ENCODE assay signal across 15 cellular contexts in genomic region chr6:96001891-96002575, GRCh38. TPM values are rescaled to one million over a fixed set of nuclear protein-coding genes. Genes with fewer than 3 reads are reported as not detected.
A peak's percentile ranks its signal among the peaks of the same experiment; 100 is the strongest.
DNase-seq lines count a peak whose midpoint lies in the region; ATAC-seq and TF ChIP-seq lines count a peak whose summit lies in the region.
"Had no signal": no experiment of that assay in that cellular context is flagged by ENCODE, and none has a peak within 500 bp of the region (broad histone marks: within the 10 kb centered on the region; RNA-seq: fewer than 3 reads in every experiment).

No MANE protein-coding gene starts in this region.

- intact Hi-C loops in Right ventricle myocardium inferior (cut with DNase I): no loop called here
- intact Hi-C loops in cardiac septum (cut with DNase I): no loop called here
- intact Hi-C loops in spleen (cut with DNase I; ENCODE audit: low total_unique reads): no loop called here

- no peak overlapping the region for H4K91ac ChIP-seq in mesenchymal stem cell (ENCODE audit: low read length)

- no peak overlapping the region for H3K4ac ChIP-seq in mesenchymal stem cell (ENCODE audit: low read depth in 1 of 2, low read length in 2 of 2)

- H3K4me2 ChIP-seq in mesenchymal stem cell (ENCODE audit: low read length, poor library complexity, severe bottlenecking): no peak overlapping the region
- H3K4me2 ChIP-seq: BLaER1 had no signal

- no peak overlapping the region for H4K8ac ChIP-seq in mesenchymal stem cell (ENCODE audit: low read length)

- no peak overlapping the region for H3K9ac ChIP-seq in mesenchymal stem cell (ENCODE audit: low read length)
- H3K9ac ChIP-seq: BLaER1 had no signal

- no peaks in the 10 kb centered on the region for H3K79me1 ChIP-seq in mesenchymal stem cell (replicated peaks; ENCODE audit: low read length, poor library complexity, severe bottlenecking)

- H3K27ac ChIP-seq in mesenchymal stem cell (ENCODE audit: low read length, poor library complexity, severe bottlenecking): no peak overlapping the region
- H3K27ac ChIP-seq in spleen: no peak overlapping the region
- H3K27ac ChIP-seq: BLaER1, HL-60 had no signal

- H3K27me3 ChIP-seq in mesenchymal stem cell (ENCODE audit: control insufficient read depth in 1 of 2, insufficient read depth in 1 of 2, low read length in 2 of 2): no peaks in the 10 kb centered on the region
- no peaks in the 10 kb centered on the region for H3K27me3 ChIP-seq in spleen (replicated peaks in 1 of 7)
- H3K27me3 ChIP-seq: BLaER1 had no signal

- H2AK5ac ChIP-seq in mesenchymal stem cell (ENCODE audit: low read length, severe bottlenecking): no peak overlapping the region

- H3K23ac ChIP-seq in mesenchymal stem cell (ENCODE audit: low read length in 2 of 2): no peak overlapping the region

- TF ChIP-seq CTCF in spleen (IDR thresholded peaks at IDR 0.05 in 8 of 11, conservative IDR thresholded peaks at IDR 0.05 in 3 of 11): no peak

- H2BK12ac ChIP-seq in mesenchymal stem cell (ENCODE audit: low read length in 2 of 2): no peak overlapping the region

- H3K18ac ChIP-seq in mesenchymal stem cell (ENCODE audit: low read depth in 1 of 2, low read length in 2 of 2): no peak overlapping the region

- peak; percentile 62 for DNase-seq in Right ventricle myocardium inferior (ENCODE audit: missing footprints)
- DNase-seq in cardiac septum (ENCODE audit: low spot score): no peak
- DNase-seq in mesenchymal stem cell: no peak
- DNase-seq in spleen: peak; percentile 64
- no peak for DNase-seq in NCI-H748 (lab: John Stamatoyannopoulos, UW; ENCODE audit: unreplicated experiment)
- no peak for DNase-seq in NCI-H1436 treated with DMSO at 0.1 percent for 48 hours (lab: John Stamatoyannopoulos, UW)
- DNase-seq: 8988T; AML-193; CD8-positive, alpha-beta memory T cell; DMS53; GF-D8 had no signal

- no peak overlapping the region for H2BK5ac ChIP-seq in mesenchymal stem cell (ENCODE audit: low read depth, low read length, poor library complexity, severe bottlenecking)

- H2BK15ac ChIP-seq in mesenchymal stem cell (ENCODE audit: low read depth, poor library complexity, severe bottlenecking): no peak overlapping the region

- WGBS in mesenchymal stem cell: 81% methylated on average over 8 of the region's 8 CpGs
- WGBS in spleen, 5 donors: 62 to 93% (median 81%) methylated on average over 2 to 8 of the region's 8 CpGs

- peak overlapping the region; percentile 2 for H2AFZ ChIP-seq in mesenchymal stem cell (ENCODE audit: low read depth, low read length)

- TF ChIP-seq POLR2A in spleen (IDR thresholded peaks at IDR 0.05): no peak

- H3K14ac ChIP-seq in mesenchymal stem cell (ENCODE audit: low read length in 2 of 2): no peak overlapping the region

- no peak overlapping the region for H2BK120ac ChIP-seq in mesenchymal stem cell (ENCODE audit: low read depth, low read length)

- H3K36me3 ChIP-seq in mesenchymal stem cell (ENCODE audit: control insufficient read depth in 1 of 2, insufficient read depth in 2 of 2, low read depth in 1 of 2, low read length in 2 of 2) (no peaks in the 10 kb centered on the region), spleen (no peaks in the 10 kb centered on the region)
- H3K36me3 ChIP-seq: BLaER1 had no signal

- H3K9me3 ChIP-seq in mesenchymal stem cell (ENCODE audit: control insufficient read depth, low read length): peaks cover 13% of the 10 kb centered on the region
- H3K9me3 ChIP-seq in spleen: peaks cover 0 to 19% (median 1%) of the 10 kb centered on the region in 8 donors
- H3K9me3 ChIP-seq: BLaER1 had no signal

- H3K4me1 ChIP-seq in mesenchymal stem cell (ENCODE audit: control insufficient read depth, insufficient read depth, low read depth, low read length): no peaks in the 10 kb centered on the region
- H3K4me1 ChIP-seq in spleen: no peaks in the 10 kb centered on the region
- H3K4me1 ChIP-seq: BLaER1 had no signal

- ATAC-seq in Right ventricle myocardium inferior (no peak), GM19397 (IDR thresholded peaks at IDR 0.05; ENCODE audit: unreplicated experiment) (no peak)
- ATAC-seq: HCT116 had no signal

- H3K4me3 ChIP-seq in mesenchymal stem cell (ENCODE audit: insufficient read depth in 1 of 2, low read depth in 1 of 2, low read length in 2 of 2) (peak overlapping the region in 1 of 2 experiments; percentile 12), spleen (no peak overlapping the region)
- H3K4me3 ChIP-seq: BLaER1 had no signal

RNA-seq across cellular contexts. Expression of gene FUT9, which starts 13.7 kb away (rescaled TPM):
- total RNA-seq in Right ventricle myocardium inferior (not detected), cardiac septum (0.03 TPM), spleen (not detected)
- polyA plus RNA-seq in mesenchymal stem cell (2013, experiment 1 of 2): not detected
- polyA plus RNA-seq in mesenchymal stem cell (2013, experiment 2 of 2): not detected
- polyA plus RNA-seq in spleen: under 1 TPM in 1 of 3 donors, not detected in 2; under 0.01 TPM
- total RNA-seq: CD8-positive, alpha-beta memory T cell had no signal
- polyA plus RNA-seq: CD8-positive, alpha-beta memory T cell had no signal

Comparison
In these comparisons a context has a peak if more than half of its experiments do, and no peak if none do; other contexts are left out.
1. DNase-seq: peak in Right ventricle myocardium inferior (single experiment) and spleen (single experiment); none in cardiac septum (single experiment), mesenchymal stem cell (single experiment), NCI-H748 (single experiment) and NCI-H1436 treated with DMSO at 0.1 percent for 48 hours (single experiment).